Comparison of ENCODE assay signal across 19 cellular contexts in the genomic region with DNA sequence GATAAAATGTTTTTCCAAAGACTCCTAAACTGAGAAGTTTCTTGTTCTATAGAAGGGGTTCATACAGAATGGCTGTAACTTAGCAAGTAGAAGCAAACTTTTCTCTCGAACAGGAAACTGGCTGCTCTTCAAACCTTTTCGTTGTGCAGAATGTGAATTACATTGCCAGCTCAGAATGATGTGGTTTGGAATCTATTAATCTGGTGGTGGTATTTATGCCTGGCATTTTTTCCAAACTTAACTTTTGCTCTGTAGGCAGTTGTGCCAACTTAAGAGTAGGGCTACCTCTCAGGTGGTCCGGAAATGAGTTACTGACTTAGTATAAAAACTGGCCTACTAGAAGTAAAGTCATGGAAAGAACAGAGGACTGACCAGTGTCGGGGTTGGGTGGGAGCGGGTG. TPM values are rescaled to one million over a fixed set of nuclear protein-coding genes. Genes with fewer than 3 reads are reported as not detected.
DNase-seq lines count a peak whose midpoint lies in the region; FAIRE-seq and TF ChIP-seq lines count a peak whose summit lies in the region.
"Had no signal": no experiment of that assay in that cellular context is flagged by ENCODE, and none has a peak within 500 bp of the region (broad histone marks: within the 10 kb centered on the region; RNA-seq: fewer than 3 reads in every experiment).

No MANE protein-coding gene starts in this region.

- H3K4me3 ChIP-seq in breast epithelium (no peak overlapping the region), mammary epithelial cell (replicated peaks in 1 of 3; ENCODE audit: insufficient read depth in 1 of 3, low read depth in 2 of 3, low read length in 3 of 3) (no peak overlapping the region), coronary artery (no peak overlapping the region), keratinocyte (ENCODE audit: control insufficient read depth in 2 of 3, extremely low read depth in 1 of 3, insufficient read depth in 2 of 3, low read depth in 1 of 3, low read length in 3 of 3) (no peak overlapping the region), vagina (no peak overlapping the region)
- H3K4me3 ChIP-seq: A549, GM12878 had no signal

- CTCF ChIA-PET in mammary epithelial cell (lab: Charles Lee; ENCODE audit: low non-redundant PET), result no interaction called here

- H3K79me2 ChIP-seq in mammary epithelial cell (ENCODE audit: insufficient read depth, low read length), result no peaks in the 10 kb centered on the region
- H3K79me2 ChIP-seq in keratinocyte (ENCODE audit: control insufficient read depth, insufficient read depth, low read length), result no peaks in the 10 kb centered on the region

- H2AFZ ChIP-seq in mammary epithelial cell (ENCODE audit: low read depth, low read length) (no peak overlapping the region), keratinocyte (ENCODE audit: control insufficient read depth, low read length) (no peak overlapping the region)

- H3K36me3 ChIP-seq in breast epithelium (no peaks in the 10 kb centered on the region), mammary epithelial cell (ENCODE audit: insufficient read depth, low read length) (no peaks in the 10 kb centered on the region), keratinocyte (ENCODE audit: control insufficient read depth in 2 of 2, extremely low read depth in 1 of 2, insufficient read depth in 2 of 2, low read length in 2 of 2) (no peaks in the 10 kb centered on the region), vagina (no peaks in the 10 kb centered on the region)

- H3K4me2 ChIP-seq in mammary epithelial cell (ENCODE audit: insufficient read depth, low read depth, low read length) (no peak overlapping the region), keratinocyte (ENCODE audit: control insufficient read depth, extremely low read depth, insufficient read depth, low read depth, low read length) (no peak overlapping the region)
- H3K4me2 ChIP-seq: A549 had no signal

- peak; percentile 57 for FAIRE-seq in keratinocyte (lab: Jason Lieb, UNC)
- FAIRE-seq: A549, GM12878, GM19239 had no signal

- 59% methylated on average over 3 of the region's 5 CpGs for WGBS in mammary epithelial cell (ENCODE audit: low coverage, missing lambda C conversion rate)

- dilution Hi-C loops in mammary epithelial cell (cut with HindIII; ENCODE audit: low sequenced_read_pairs), result no loop called here
- dilution Hi-C loops in keratinocyte (cut with MboI; ENCODE audit: extremely low pct_ligation_motif_present, low sequenced_read_pairs), result no loop called here

- H3K9ac ChIP-seq in mammary epithelial cell (ENCODE audit: insufficient read depth, low read length), result no peak overlapping the region
- H3K9ac ChIP-seq in keratinocyte (ENCODE audit: control insufficient read depth, extremely low read depth, insufficient read depth, low read length), result no peak overlapping the region

- TF ChIP-seq CTCF in breast epithelium (IDR thresholded peaks at IDR 0.05) (no peak), mammary epithelial cell (conservative IDR thresholded peaks at IDR 0.05 in 1 of 2, IDR thresholded peaks at IDR 0.05 in 1 of 2; ENCODE audit: extremely low read depth in 1 of 2, insufficient read depth in 1 of 2, low read depth in 1 of 2, low read length in 2 of 2) (no peak), coronary artery (IDR thresholded peaks at IDR 0.05) (no peak), keratinocyte (optimal IDR thresholded peaks at IDR 0.05 in 1 of 3, IDR thresholded peaks at IDR 0.05 in 1 of 3, conservative IDR thresholded peaks at IDR 0.05 in 1 of 3; ENCODE audit: extremely low read depth in 1 of 3, insufficient read depth in 2 of 3, low read length in 3 of 3) (no peak), vagina (IDR thresholded peaks at IDR 0.05) (no peak), GM13976 (IDR thresholded peaks at IDR 0.05; ENCODE audit: borderline replicate concordance, control extremely low read depth, extremely low read depth, insufficient read depth, missing control alignments) (no peak)

- TF ChIP-seq POLR2A in breast epithelium (IDR thresholded peaks at IDR 0.05) (no peak), vagina (IDR thresholded peaks at IDR 0.05) (no peak)

- intact Hi-C loops in breast epithelium (cut with DNase I; ENCODE audit: low total_unique reads), result loop anchor here (10.0 kb wide), 1 partner anchor 906 kb away; no protein-coding TSS in a partner anchor
- intact Hi-C loops in mammary epithelial cell (cut with micrococcal nuclease), result no loop called here
- intact Hi-C loops in vagina (cut with DNase I), result loop anchor here (10.0 kb wide), 1 partner anchor 896 kb away; no protein-coding TSS in a partner anchor

- DNase-seq in breast epithelium (ENCODE audit: low spot score in 2 of 2) (no peak), mammary epithelial cell (no peak), coronary artery (ENCODE audit: low spot score) (no peak), keratinocyte (ENCODE audit: low read depth, low spot score) (no peak), vagina (ENCODE audit: extremely low spot score in 2 of 2) (no peak), C1 segment of cervical spinal cord (lab: John Stamatoyannopoulos, UW) (no peak), GM13976 (ENCODE audit: low spot score) (no peak), NCI-H146 treated with DMSO at 0.1 percent for 48 hours (lab: John Stamatoyannopoulos, UW; ENCODE audit: unreplicated experiment) (no peak)
- DNase-seq: AML-193; CD4-positive, alpha-beta memory T cell; DMS153; DMS79 treated with DMSO at 0.1 percent for 48 hours; GF-D8; HCEC 1CT had no signal

- H3K9me3 ChIP-seq in breast epithelium (no peaks in the 10 kb centered on the region), mammary epithelial cell (replicated peaks; ENCODE audit: insufficient read depth, low read length) (no peaks in the 10 kb centered on the region), keratinocyte (ENCODE audit: control insufficient read depth, low read depth, low read length) (no peaks in the 10 kb centered on the region), vagina (no peaks in the 10 kb centered on the region)
- H3K9me3 ChIP-seq: A549 had no signal

- H3K4me1 ChIP-seq in breast epithelium (peaks cover 0 to 3% of the 10 kb centered on the region in 2 donors), mammary epithelial cell (ENCODE audit: insufficient read depth, low read length) (peaks cover 3% of the 10 kb centered on the region), keratinocyte (ENCODE audit: control insufficient read depth, extremely low read depth, insufficient read depth, low read length) (peaks cover 10% of the 10 kb centered on the region), vagina (peaks cover 11% of the 10 kb centered on the region)

- H3K27me3 ChIP-seq in breast epithelium (no peaks in the 10 kb centered on the region), mammary epithelial cell (ENCODE audit: insufficient read depth, low read length) (peaks cover 3% of the 10 kb centered on the region), keratinocyte (ENCODE audit: control insufficient read depth, extremely low read depth, insufficient read depth, low read length) (peaks cover 32% of the 10 kb centered on the region), vagina (no peaks in the 10 kb centered on the region)

- in situ Hi-C loops in mammary epithelial cell (cut with MboI; ENCODE audit: low sequenced_read_pairs in 2 of 2) (no loop called here), GM13976 (cut with MboI; ENCODE audit: low sequenced_read_pairs, unreplicated experiment) (no loop called here)

- H3K27ac ChIP-seq in breast epithelium, result peak overlapping the region; percentile 60 to 79
- H3K27ac ChIP-seq in mammary epithelial cell (ENCODE audit: insufficient read depth, low read depth, low read length), result no peak overlapping the region
- peak overlapping the region; percentile 35 to 73 for H3K27ac ChIP-seq in coronary artery
- H3K27ac ChIP-seq in keratinocyte (ENCODE audit: control insufficient read depth, insufficient read depth, low read length), result no peak overlapping the region
- H3K27ac ChIP-seq in vagina, result peak overlapping the region; percentile 20
- H3K27ac ChIP-seq: 22Rv1, A549 had no signal

- no peaks in the 10 kb centered on the region for H3K9me1 ChIP-seq in keratinocyte (ENCODE audit: control insufficient read depth, extremely low read depth, insufficient read depth, low read length)

- BruUV-seq in mammary epithelial cell (replicated peaks; lab: Mats Ljungman, UMichigan), result no TSS peak

- H4K20me1 ChIP-seq in mammary epithelial cell (ENCODE audit: insufficient read depth, low read length) (no peaks in the 10 kb centered on the region), keratinocyte (ENCODE audit: control insufficient read depth, extremely low read depth, insufficient read depth, low read length) (no peaks in the 10 kb centered on the region)

RNA-seq across cellular contexts. Expression of a gene that starts 26.6 kb away (rescaled TPM):
- total RNA-seq in breast epithelium (100 to 1,000 TPM in 2 of 3 donors, 10 to 100 TPM in 1; 95.2 to 237 (median 105) TPM), mammary epithelial cell (10 to 100 TPM; 64.3 to 96.9 TPM), vagina (73.4 TPM)
- polyA plus RNA-seq in mammary epithelial cell (37.4 TPM), keratinocyte (3.6 to 23.1 TPM (median 8.9 TPM) in 3 replicates)
- polyA minus RNA-seq in mammary epithelial cell (360 TPM), keratinocyte (18.4 to 56.7 TPM (median 39.1 TPM) in 3 replicates)
- 12.3 TPM for polyA plus RNA-seq in keratinocyte (2011; ENCODE audit: low read depth)
- 7.3 and 10.7 TPM in 2 replicates for polyA plus RNA-seq in keratinocyte (2011; cell fraction: cytosol; rRNA removed)
- polyA plus RNA-seq in keratinocyte (2011; cell fraction: nucleus; rRNA removed), result 25.9 and 27.8 TPM in 2 replicates
- polyA plus RNA-seq in keratinocyte (2012; ENCODE audit: low replicate concordance), result 9.5 and 16.1 TPM in 2 replicates
- polyA minus RNA-seq in keratinocyte (2011; cell fraction: cytosol; rRNA and poly(A)+ RNA removed), result 9.4 TPM
- polyA minus RNA-seq in keratinocyte (2011; cell fraction: nucleus; rRNA and poly(A)+ RNA removed), result 19.2 and 58.1 TPM in 2 replicates
- total RNA-seq: CD4-positive, alpha-beta memory T cell had no signal
- polyA plus RNA-seq: CD14-positive monocyte; CD4-positive, alpha-beta memory T cell had no signal

Comparison
In these comparisons a context has a peak if more than half of its experiments do, and no peak if none do; other contexts are left out.
1. H3K27ac ChIP-seq: peak in breast epithelium (2 of 2), coronary artery (2 of 2) and vagina (single experiment); none in mammary epithelial cell (single experiment) and keratinocyte (single experiment).